Comparison of ENCODE assay signal across 19 cellular contexts in genomic region chr6:104951677-104952076, GRCh38. TPM values are rescaled to one million over a fixed set of nuclear protein-coding genes. Genes with fewer than 3 reads are reported as not detected.
DNase-seq lines count a peak whose midpoint lies in the region; ATAC-seq, FAIRE-seq and TF ChIP-seq lines count a peak whose summit lies in the region.
"Had no signal": no experiment of that assay in that cellular context is flagged by ENCODE, and none has a peak within 500 bp of the region (broad histone marks: within the 10 kb centered on the region; RNA-seq: fewer than 3 reads in every experiment).

No MANE protein-coding gene starts in this region.

- TF ChIP-seq RAD21 in HepG2 (CRISPR knock-in tag; IDR thresholded peaks at IDR 0.05) = no peak

- H3K27ac ChIP-seq in HepG2 (ENCODE audit: extremely low read length, insufficient read depth, low read length) = peak overlapping the region; percentile 19
- H3K27ac ChIP-seq in right lobe of liver = no peak overlapping the region
- H3K27ac ChIP-seq in astrocyte (ENCODE audit: low read depth, low read length) = no peak overlapping the region
- H3K27ac ChIP-seq in mesendoderm (ENCODE audit: low read depth, low read length) = no peak overlapping the region
- no peak overlapping the region for H3K27ac ChIP-seq in smooth muscle cell (ENCODE audit: low read depth)
- H3K27ac ChIP-seq in GM23248 = no peak overlapping the region

- no peak overlapping the region for H3K23ac ChIP-seq in mesendoderm (ENCODE audit: low read length)

- intact Hi-C loops in HepG2 (cut with micrococcal nuclease; ENCODE audit: unreplicated experiment) = loop anchor here (10.0 kb wide), 1 partner anchor 453 kb away; the partner anchor contains the start of gene PREP
- intact Hi-C loops in right lobe of liver (cut with DNase I) = no loop called here
- intact Hi-C loops in activated T-helper 2 cell treated with anti-CD3 and anti-CD28 coated beads, Interferon-gamma antibody, Interleukin-2, Interleukin-4, amounts not matched to agents 10 μg/mL and 5 μg/mL and 100 μg/mL, durations not matched to agents 14 hours and 24 hours and 36 hours (cut with micrococcal nuclease) = no loop called here

- no peak overlapping the region for H2BK120ac ChIP-seq in mesendoderm (ENCODE audit: low read depth, low read length)

- TF ChIP-seq CTCF in HepG2 (CRISPR knock-in tag; IDR thresholded peaks at IDR 0.05) = no peak
- no peak for TF ChIP-seq CTCF in right lobe of liver (IDR thresholded peaks at IDR 0.05)
- no peak for TF ChIP-seq CTCF in astrocyte (IDR thresholded peaks at IDR 0.05; ENCODE audit: insufficient read depth, low read depth, low read length)
- no peak for TF ChIP-seq CTCF in smooth muscle cell (IDR thresholded peaks at IDR 0.05; ENCODE audit: borderline replicate concordance, insufficient read depth, poor library complexity, severe bottlenecking)

- H3K4me3 ChIP-seq in HepG2 (replicated peaks in 1 of 3; ENCODE audit: insufficient read depth in 1 of 3, low read depth in 2 of 3, low read length in 3 of 3) (no peak overlapping the region), right lobe of liver (no peak overlapping the region), astrocyte (ENCODE audit: insufficient read depth, low read depth, low read length) (no peak overlapping the region), mesendoderm (ENCODE audit: low read length) (no peak overlapping the region), smooth muscle cell (peak overlapping the region; percentile 64), GM23248 (no peak overlapping the region)

- H3K36me3 Mint-ChIP-seq in astrocyte (ENCODE audit: low read depth, unreplicated experiment) = no peaks in the 10 kb centered on the region
- H3K36me3 Mint-ChIP-seq in activated T-helper 2 cell treated with anti-CD3 and anti-CD28 coated beads, Interferon-gamma antibody, Interleukin-2, Interleukin-4, amounts not matched to agents 10 μg/mL and 5 μg/mL and 100 μg/mL, durations not matched to agents 14 hours and 24 hours and 36 hours (ENCODE audit: low read depth) = no peaks in the 10 kb centered on the region

- H3K27me3 ChIP-seq in HepG2 (ENCODE audit: control insufficient read depth in 1 of 2, insufficient read depth in 2 of 2, low read length in 2 of 2) = no peaks in the 10 kb centered on the region
- H3K27me3 ChIP-seq in right lobe of liver = peaks cover 5 to 35% of the 10 kb centered on the region in 2 donors
- H3K27me3 ChIP-seq in astrocyte (ENCODE audit: insufficient read depth, low read length) = peaks cover 63% of the 10 kb centered on the region
- H3K27me3 ChIP-seq in mesendoderm (ENCODE audit: insufficient read depth, low read length, poor library complexity) = no peaks in the 10 kb centered on the region
- H3K27me3 ChIP-seq in smooth muscle cell (ENCODE audit: low read depth) = no peaks in the 10 kb centered on the region
- peaks cover 65% of the 10 kb centered on the region for H3K27me3 ChIP-seq in GM23248 (replicated peaks; ENCODE audit: insufficient read depth)

- H3K9me3 ChIP-seq in HepG2 (ENCODE audit: low read length) (no peaks in the 10 kb centered on the region), right lobe of liver (no peaks in the 10 kb centered on the region), astrocyte (ENCODE audit: insufficient read depth, low read depth, low read length) (peaks cover 4% of the 10 kb centered on the region), smooth muscle cell (replicated peaks; ENCODE audit: low read depth) (no peaks in the 10 kb centered on the region), GM23248 (ENCODE audit: low read depth) (no peaks in the 10 kb centered on the region)

- H2BK15ac ChIP-seq in mesendoderm (replicated peaks; ENCODE audit: low read depth) = peak overlapping the region; percentile 57

- CTCF ChIA-PET in HepG2 (lab: Yijun Ruan, JAX; ENCODE audit: low intra/inter-chr PET ratio, low total read pairs) = no interaction called here

- H3K9me3 Mint-ChIP-seq in astrocyte (ENCODE audit: unreplicated experiment) = no peaks in the 10 kb centered on the region
- H3K9me3 Mint-ChIP-seq in activated T-helper 2 cell treated with anti-CD3 and anti-CD28 coated beads, Interferon-gamma antibody, Interleukin-2, Interleukin-4, amounts not matched to agents 10 μg/mL and 5 μg/mL and 100 μg/mL, durations not matched to agents 14 hours and 24 hours and 36 hours = no peaks in the 10 kb centered on the region

- no peaks in the 10 kb centered on the region for H3K27me3 Mint-ChIP-seq in astrocyte (ENCODE audit: low read depth, unreplicated experiment)
- peaks cover 57% of the 10 kb centered on the region for H3K27me3 Mint-ChIP-seq in activated T-helper 2 cell treated with anti-CD3 and anti-CD28 coated beads, Interferon-gamma antibody, Interleukin-2, Interleukin-4, amounts not matched to agents 10 μg/mL and 5 μg/mL and 100 μg/mL, durations not matched to agents 14 hours and 24 hours and 36 hours (ENCODE audit: low read depth)

- H3K4me2 ChIP-seq in HepG2 (ENCODE audit: low read depth, low read length) = 0 out of 2 replicates have a peak overlapping the region, but pooled peaks have one; percentile 8
- no peak overlapping the region for H3K4me2 ChIP-seq in astrocyte (ENCODE audit: low read length)
- no peak overlapping the region for H3K4me2 ChIP-seq in mesendoderm (ENCODE audit: low read length)
- peak overlapping the region; percentile 93 for H3K4me2 ChIP-seq in smooth muscle cell
- H3K4me2 ChIP-seq in GM23248 (ENCODE audit: unreplicated experiment) = no peak overlapping the region

- H3K9me2 ChIP-seq in GM23248 (ENCODE audit: insufficient read depth) = no peaks in the 10 kb centered on the region

- H3K4me3 Mint-ChIP-seq in astrocyte (ENCODE audit: unreplicated experiment) = peak overlapping the region; percentile 30
- H3K4me3 Mint-ChIP-seq in activated T-helper 2 cell treated with anti-CD3 and anti-CD28 coated beads, Interferon-gamma antibody, Interleukin-2, Interleukin-4, amounts not matched to agents 10 μg/mL and 5 μg/mL and 100 μg/mL, durations not matched to agents 14 hours and 24 hours and 36 hours (ENCODE audit: low read depth) = no peak overlapping the region

- no peaks in the 10 kb centered on the region for H3K79me1 ChIP-seq in mesendoderm (ENCODE audit: low read length)

- H3K4me1 Mint-ChIP-seq in astrocyte (ENCODE audit: low read depth, unreplicated experiment) = peaks cover 18% of the 10 kb centered on the region
- peaks cover 3% of the 10 kb centered on the region for H3K4me1 Mint-ChIP-seq in activated T-helper 2 cell treated with anti-CD3 and anti-CD28 coated beads, Interferon-gamma antibody, Interleukin-2, Interleukin-4, amounts not matched to agents 10 μg/mL and 5 μg/mL and 100 μg/mL, durations not matched to agents 14 hours and 24 hours and 36 hours (ENCODE audit: low read depth)

- no peak overlapping the region for H3K27ac Mint-ChIP-seq in astrocyte (ENCODE audit: unreplicated experiment)
- H3K27ac Mint-ChIP-seq in activated T-helper 2 cell treated with anti-CD3 and anti-CD28 coated beads, Interferon-gamma antibody, Interleukin-2, Interleukin-4, amounts not matched to agents 10 μg/mL and 5 μg/mL and 100 μg/mL, durations not matched to agents 14 hours and 24 hours and 36 hours = no peak overlapping the region
- H3K27ac Mint-ChIP-seq: CD14-positive monocyte had no signal

- H2BK5ac ChIP-seq in mesendoderm (ENCODE audit: low read length) = peak overlapping the region; percentile 6

- TF ChIP-seq EP300 in HepG2 (IDR thresholded peaks at IDR 0.05; ENCODE audit: low read depth in 2 of 2, low read length in 2 of 2) (no peak; a peak in 1 of 4 replicates), HepG2 (CRISPR knock-in tag; IDR thresholded peaks at IDR 0.05; ENCODE audit: borderline replicate concordance) (no peak)

- peak overlapping the region; percentile 27 for H3K56ac ChIP-seq in mesendoderm (ENCODE audit: low read length)

- H3K18ac ChIP-seq in mesendoderm (ENCODE audit: low read length) = no peak overlapping the region

- ATAC-seq in HepG2 = no peak
- no peak for ATAC-seq in right lobe of liver
- ATAC-seq: HCT116, Panc1 had no signal

- 57% methylated on average over 1 of the region's 1 CpG for WGBS in HepG2 (ENCODE audit: low lambda C conversion rate)
- WGBS in right lobe of liver (ENCODE audit: insufficient coverage, low coverage, low lambda C conversion rate, missing lambda C conversion rate) = 65% methylated on average over 1 of the region's 1 CpG
- no CpG with 5 or more reads among the region's 1 CpG for WGBS in mesendoderm (ENCODE audit: extremely low coverage, insufficient coverage, low lambda C conversion rate)
- WGBS in smooth muscle cell (ENCODE audit: low lambda C conversion rate) = 59% methylated on average over 1 of the region's 1 CpG
- WGBS in GM23248 (ENCODE audit: low coverage in 1 of 2, low lambda C conversion rate in 2 of 2, missing lambda C conversion rate in 2 of 2), 2 experiments = 0 to 8% methylated on average over 1 of the region's 1 CpG

- DNase-seq in HepG2 (ENCODE audit: low spot score) (no peak), right lobe of liver (no peak), astrocyte (ENCODE audit: low read depth) (no peak), mesendoderm (peak; percentile 40), smooth muscle cell (lab: John Stamatoyannopoulos, UW; ENCODE audit: unreplicated experiment) (no peak), GM23248 (no peak), GM03348 (ENCODE audit: low spot score) (no peak)
- no peak for DNase-seq in activated T-helper 2 cell treated with anti-CD3 and anti-CD28 coated beads, Interferon-gamma antibody, Interleukin-2, Interleukin-4, amounts not matched to agents 10 μg/mL and 5 μg/mL and 100 μg/mL, durations not matched to agents 14 hours and 24 hours and 36 hours (ENCODE audit: low spot score)
- DNase-seq: 8988T, DMS79, NCI-H1105 treated with DMSO at 0.1 percent for 48 hours, NCI-H187, NCI-H226, NCI-H524 had no signal

- H2AK5ac ChIP-seq in mesendoderm (ENCODE audit: low read length) = no peak overlapping the region

- no peak overlapping the region for H4K8ac ChIP-seq in mesendoderm (ENCODE audit: low read depth, low read length)

- H3K4me1 ChIP-seq in HepG2 (ENCODE audit: insufficient read depth, low read length) = peaks cover 29% of the 10 kb centered on the region
- no peaks in the 10 kb centered on the region for H3K4me1 ChIP-seq in right lobe of liver
- no peaks in the 10 kb centered on the region for H3K4me1 ChIP-seq in astrocyte (ENCODE audit: insufficient read depth, low read length)
- H3K4me1 ChIP-seq in mesendoderm (ENCODE audit: control insufficient read depth, low read depth, low read length) = no peaks in the 10 kb centered on the region
- H3K4me1 ChIP-seq in smooth muscle cell (ENCODE audit: low read depth) = peaks cover 71% of the 10 kb centered on the region
- no peaks in the 10 kb centered on the region for H3K4me1 ChIP-seq in GM23248 (ENCODE audit: insufficient read depth)

- FAIRE-seq in HepG2 (lab: Jason Lieb, UNC) = no peak
- no peak for FAIRE-seq in astrocyte (lab: Jason Lieb, UNC)

- peak overlapping the region; percentile 11 for H4K5ac ChIP-seq in mesendoderm (ENCODE audit: low read length)

- no peak overlapping the region for H3K4ac ChIP-seq in mesendoderm (ENCODE audit: low read depth, low read length)

- H2AFZ ChIP-seq in HepG2 (ENCODE audit: low read length) (no peak overlapping the region), astrocyte (ENCODE audit: low read depth, low read length) (no peak overlapping the region), smooth muscle cell (ENCODE audit: low read depth) (peak overlapping the region; percentile 91), GM23248 (no peak overlapping the region)

- no peaks in the 10 kb centered on the region for H3F3A ChIP-seq in smooth muscle cell (ENCODE audit: low read depth)
- no peaks in the 10 kb centered on the region for H3F3A ChIP-seq in GM23248 (ENCODE audit: insufficient read depth)

- POLR2A ChIA-PET in HepG2 (lab: Yijun Ruan, JAX) = no interaction called here

- H4K20me1 ChIP-seq in HepG2 (ENCODE audit: insufficient read depth, low read length) (no peaks in the 10 kb centered on the region), astrocyte (ENCODE audit: insufficient read depth, low read length) (no peaks in the 10 kb centered on the region), smooth muscle cell (ENCODE audit: low read depth) (no peaks in the 10 kb centered on the region), GM23248 (ENCODE audit: insufficient read depth) (no peaks in the 10 kb centered on the region)

- H3K36me3 ChIP-seq in HepG2 (replicated peaks in 1 of 2; ENCODE audit: control insufficient read depth in 1 of 2, insufficient read depth in 2 of 2, low read length in 2 of 2) (no peaks in the 10 kb centered on the region), right lobe of liver (no peaks in the 10 kb centered on the region), astrocyte (ENCODE audit: insufficient read depth, low read length) (no peaks in the 10 kb centered on the region), mesendoderm (ENCODE audit: control insufficient read depth, insufficient read depth, low read length) (no peaks in the 10 kb centered on the region), smooth muscle cell (ENCODE audit: low read depth) (no peaks in the 10 kb centered on the region), GM23248 (ENCODE audit: low read depth) (no peaks in the 10 kb centered on the region)

- H3K9ac ChIP-seq in HepG2 (ENCODE audit: insufficient read depth, low read depth, low read length) (no peak overlapping the region), astrocyte (ENCODE audit: low read length) (no peak overlapping the region), mesendoderm (ENCODE audit: low read length) (peak overlapping the region; percentile 10), smooth muscle cell (ENCODE audit: low read depth) (no peak overlapping the region), GM23248 (no peak overlapping the region)

- H3K79me2 ChIP-seq in HepG2 (ENCODE audit: insufficient read depth, low read length) (no peaks in the 10 kb centered on the region), astrocyte (ENCODE audit: insufficient read depth, low read length) (no peaks in the 10 kb centered on the region), mesendoderm (ENCODE audit: control insufficient read depth, insufficient read depth, low read length) (peaks cover 3% of the 10 kb centered on the region), smooth muscle cell (ENCODE audit: low read depth) (no peaks in the 10 kb centered on the region), GM23248 (ENCODE audit: insufficient read depth) (no peaks in the 10 kb centered on the region)

- in situ Hi-C loops in HepG2 (cut with HindIII; ENCODE audit: extremely low pct_ligation_motif_present, low pct_unique_long_range_greater_than_20kb) (no loop called here), GM23248 (cut with MboI) (no loop called here)

- TF ChIP-seq POLR2A in HepG2 (IDR thresholded peaks at IDR 0.05; ENCODE audit: insufficient read depth in 1 of 2, low read depth in 2 of 2, low read length in 2 of 2) (no peak), right lobe of liver (IDR thresholded peaks at IDR 0.05) (no peak)

- BruUV-seq in HepG2 (replicated peaks; lab: Mats Ljungman, UMichigan) = no TSS peak

RNA-seq across cellular contexts. Expression of gene LIN28B, which starts 5.2 kb away (rescaled TPM):
- total RNA-seq in HepG2 (2016; rRNA removed; fragmentation: Illumina TruSeq; extraction: Trizol) = 56.8 and 100 TPM in 2 replicates
- total RNA-seq in HepG2 (2016; cell fraction: cytosol; rRNA removed; fragmentation: Illumina TruSeq; extraction: Trizol; ENCODE audit: low read depth) = 13.7 and 13.8 TPM in 2 replicates
- total RNA-seq in HepG2 (2016; cell fraction: insoluble cytoplasmic fraction; rRNA removed; fragmentation: Illumina TruSeq; extraction: Trizol) = 57.6 and 96.8 TPM in 2 replicates
- total RNA-seq in HepG2 (2016; cell fraction: membrane; rRNA removed; fragmentation: Illumina TruSeq; extraction: Trizol) = 35.2 and 40.8 TPM in 2 replicates
- total RNA-seq in HepG2 (2016; cell fraction: nucleus; rRNA removed; fragmentation: Illumina TruSeq; extraction: Trizol) = 41.3 and 44.0 TPM in 2 replicates
- 8.8 and 14.5 TPM in 2 replicates for polyA plus RNA-seq in HepG2 (2011; rRNA removed)
- 6.2 and 8.3 TPM in 2 replicates for polyA plus RNA-seq in HepG2 (2011; cell fraction: cytosol; rRNA removed)
- polyA plus RNA-seq in HepG2 (2011; cell fraction: nucleus; rRNA removed) = 4.0 and 4.5 TPM in 2 replicates
- 14.9 and 19.0 TPM in 2 replicates for polyA plus RNA-seq in HepG2 (2012)
- polyA plus RNA-seq in HepG2 (2016; cell fraction: cytosol; fragmentation: Illumina TruSeq; extraction: Trizol; ENCODE audit: low read depth) = 2.5 and 2.6 TPM in 2 replicates
- 60.7 and 65.9 TPM in 2 replicates for polyA plus RNA-seq in HepG2 (2016; cell fraction: insoluble cytoplasmic fraction; fragmentation: Illumina TruSeq; extraction: Trizol; ENCODE audit: low read depth)
- 14.5 and 15.6 TPM in 2 replicates for polyA plus RNA-seq in HepG2 (2016; cell fraction: membrane; fragmentation: Illumina TruSeq; extraction: Trizol; ENCODE audit: low read depth)
- 29.8 and 30.3 TPM in 2 replicates for polyA plus RNA-seq in HepG2 (2016; cell fraction: nucleus; fragmentation: Illumina TruSeq; extraction: Trizol; ENCODE audit: insufficient read depth, low read depth)
- polyA minus RNA-seq in HepG2 (2011; rRNA and poly(A)+ RNA removed; ENCODE audit: low replicate concordance) = 0.07 and 15.4 TPM in 2 replicates
- 22.1 and 22.7 TPM in 2 replicates for polyA minus RNA-seq in HepG2 (2011; cell fraction: cytosol; rRNA and poly(A)+ RNA removed)
- polyA minus RNA-seq in HepG2 (2011; cell fraction: nucleus; rRNA and poly(A)+ RNA removed) = 19.1 and 20.3 TPM in 2 replicates
- not detected for total RNA-seq in right lobe of liver
- 24.1 and 29.0 TPM in 2 replicates for total RNA-seq in astrocyte
- 71.5 TPM for polyA plus RNA-seq in mesendoderm (2013, experiment 1 of 2)
- polyA plus RNA-seq in mesendoderm (2013, experiment 2 of 2) = 69.1 TPM
- total RNA-seq in smooth muscle cell = 11.6 and 14.1 TPM in 2 replicates
- polyA plus RNA-seq in smooth muscle cell = 1.4 and 2.7 TPM in 2 replicates
- total RNA-seq in GM23248 (2014; rRNA removed; shearing (Covaris generic)) = not detected in 2 replicates
- 0.04 TPM in 1 of 2 replicates, not detected in the other for polyA plus RNA-seq in GM23248 (2016; fragmentation: Nextera tagmentation; extraction: Ambion mirVana)
- total RNA-seq in activated T-helper 2 cell treated with anti-CD3 and anti-CD28 coated beads, Interferon-gamma antibody, Interleukin-2, Interleukin-4, amounts not matched to agents 10 μg/mL and 5 μg/mL and 100 μg/mL, durations not matched to agents 14 hours and 24 hours and 36 hours = 0.05 TPM in 2 replicates
- total RNA-seq: LHCN-M2 had no signal
- polyA plus RNA-seq: AG04450, CD14-positive monocyte had no signal

Comparison
In these comparisons a context has a peak if more than half of its experiments do, and no peak if none do; other contexts are left out.
1. RNA of gene LIN28B, which starts 5.2 kb away (total RNA-seq): 13.7 to 100 TPM in HepG2, 24.1 to 29.0 TPM in astrocyte and 11.6 to 14.1 TPM in smooth muscle cell; 0.05 TPM in activated T-helper 2 cell treated with anti-CD3 and anti-CD28 coated beads, Interferon-gamma antibody, Interleukin-2, Interleukin-4, amounts not matched to agents 10 μg/mL and 5 μg/mL and 100 μg/mL, durations not matched to agents 14 hours and 24 hours and 36 hours, not detected in right lobe of liver and not detected in GM23248; every median in the first group is over 10 times any median in the second.
2. H3K4me2 ChIP-seq: peak in HepG2 (single experiment) and smooth muscle cell (single experiment); none in astrocyte (single experiment), mesendoderm (single experiment) and GM23248 (single experiment).